ENCODE assay signal across 22 cellular contexts in the genomic region with DNA sequence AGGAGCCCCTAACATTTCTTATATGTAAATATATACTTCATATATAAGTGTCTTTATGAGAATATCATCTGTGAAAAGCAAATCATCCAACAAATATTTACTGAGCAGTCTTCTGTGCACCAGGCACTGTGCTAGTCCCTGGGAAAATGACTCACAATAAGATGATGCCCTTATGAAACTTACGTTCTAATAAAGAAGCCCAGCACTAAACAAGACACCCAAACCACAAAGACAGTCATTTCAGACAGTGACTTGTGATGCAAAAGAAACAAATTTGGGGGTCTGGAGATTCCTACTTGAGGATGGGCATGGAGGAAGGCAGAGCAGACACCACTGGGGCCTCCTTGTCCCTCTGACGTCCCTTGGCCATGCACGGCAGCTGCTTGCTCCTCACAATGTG. TPM values are rescaled to one million over a fixed set of nuclear protein-coding genes. Genes with fewer than 3 reads are reported as not detected.
DNase-seq lines count a peak whose midpoint lies in the region; ATAC-seq and TF ChIP-seq lines count a peak whose summit lies in the region.
"Had no signal": no experiment of that assay in that cellular context is flagged by ENCODE, and none has a peak within 500 bp of the region (broad histone marks: within the 10 kb centered on the region; RNA-seq: fewer than 3 reads in every experiment).

No MANE protein-coding gene starts in this region.

- CTCF ChIA-PET in WTC11 (lab: Charles Lee), result interaction anchor here (1.4 kb wide), 1 partner anchor 312 kb away, joined by 7 read pairs; no protein-coding TSS in a partner anchor

- POLR2A ChIA-PET in WTC11 (lab: Charles Lee), result no interaction called here

- H3K4me1 Mint-ChIP-seq in activated naive CD8-positive, alpha-beta T cell treated with anti-CD3 and anti-CD28 coated beads, Interleukin-2, amount 50 U/mL, for 24 hours, result no peaks in the 10 kb centered on the region
- no peaks in the 10 kb centered on the region for H3K4me1 Mint-ChIP-seq in activated naive CD8-positive, alpha-beta T cell treated with anti-CD3 and anti-CD28 coated beads for 36 hours
- H3K4me1 Mint-ChIP-seq in WTC11, result peaks cover 54% of the 10 kb centered on the region
- no peaks in the 10 kb centered on the region for H3K4me1 Mint-ChIP-seq in stimulated activated memory B cell treated with anti-CD40 and anti-IgM and Interleukin-4, amounts not matched to agents 10 μg/mL and 1 μg/mL and 100 μg/mL, for 72 hours
- H3K4me1 Mint-ChIP-seq: B cell had no signal

- H3K36me3 Mint-ChIP-seq in activated naive CD8-positive, alpha-beta T cell treated with anti-CD3 and anti-CD28 coated beads, Interleukin-2, amount 50 U/mL, for 24 hours (ENCODE audit: low read depth), result no peaks in the 10 kb centered on the region
- no peaks in the 10 kb centered on the region for H3K36me3 Mint-ChIP-seq in activated naive CD8-positive, alpha-beta T cell treated with anti-CD3 and anti-CD28 coated beads for 36 hours
- H3K36me3 Mint-ChIP-seq in WTC11, result no peaks in the 10 kb centered on the region
- H3K36me3 Mint-ChIP-seq in stimulated activated memory B cell treated with anti-CD40 and anti-IgM and Interleukin-4, amounts not matched to agents 10 μg/mL and 1 μg/mL and 100 μg/mL, for 72 hours, result no peaks in the 10 kb centered on the region
- H3K36me3 Mint-ChIP-seq: CD8-positive, alpha-beta T cell; IgD-negative memory B cell had no signal

- DNase-seq in activated naive CD8-positive, alpha-beta T cell treated with anti-CD3 and anti-CD28 coated beads, Interleukin-2, amount 50 U/mL, for 24 hours, result no peak
- DNase-seq in activated naive CD8-positive, alpha-beta T cell treated with anti-CD3 and anti-CD28 coated beads for 36 hours, result no peak
- DNase-seq in WTC11 (ENCODE audit: low spot score) (no peak), cerebellar nuclear complex (lab: John Stamatoyannopoulos, UW) (no peak)
- DNase-seq: Caco-2; CD8-positive, alpha-beta T cell; GOT3; NCI-H1092; NCI-H1417 treated with DMSO at 0.1 percent for 48 hours; NCI-H1694 treated with DMSO at 0.1 percent for 48 hours; NCI-H2081; NCI-H2227 treated with DMSO at 0.1 percent for 48 hours; NCI-H69; SJCRH30 had no signal

- no peaks in the 10 kb centered on the region for H3K27me3 Mint-ChIP-seq in activated naive CD8-positive, alpha-beta T cell treated with anti-CD3 and anti-CD28 coated beads, Interleukin-2, amount 50 U/mL, for 24 hours
- H3K27me3 Mint-ChIP-seq in activated naive CD8-positive, alpha-beta T cell treated with anti-CD3 and anti-CD28 coated beads for 36 hours, result no peaks in the 10 kb centered on the region
- peaks cover 3% of the 10 kb centered on the region; the same call in 1 of the 2 replicates for H3K27me3 Mint-ChIP-seq in WTC11 (ENCODE audit: low read depth)
- peaks cover 22% of the 10 kb centered on the region for H3K27me3 Mint-ChIP-seq in stimulated activated memory B cell treated with anti-CD40 and anti-IgM and Interleukin-4, amounts not matched to agents 10 μg/mL and 1 μg/mL and 100 μg/mL, for 72 hours

- no peak overlapping the region for H3K27ac Mint-ChIP-seq in activated naive CD8-positive, alpha-beta T cell treated with anti-CD3 and anti-CD28 coated beads, Interleukin-2, amount 50 U/mL, for 24 hours
- no peak overlapping the region for H3K27ac Mint-ChIP-seq in activated naive CD8-positive, alpha-beta T cell treated with anti-CD3 and anti-CD28 coated beads for 36 hours
- H3K27ac Mint-ChIP-seq in WTC11, result peak overlapping the region; percentile 83
- no peak overlapping the region for H3K27ac Mint-ChIP-seq in stimulated activated memory B cell treated with anti-CD40 and anti-IgM and Interleukin-4, amounts not matched to agents 10 μg/mL and 1 μg/mL and 100 μg/mL, for 72 hours
- H3K27ac Mint-ChIP-seq: B cell; CD8-positive, alpha-beta T cell; IgD-negative memory B cell had no signal

- no peaks in the 10 kb centered on the region for H3K9me3 Mint-ChIP-seq in activated naive CD8-positive, alpha-beta T cell treated with anti-CD3 and anti-CD28 coated beads, Interleukin-2, amount 50 U/mL, for 24 hours
- H3K9me3 Mint-ChIP-seq in activated naive CD8-positive, alpha-beta T cell treated with anti-CD3 and anti-CD28 coated beads for 36 hours, result no peaks in the 10 kb centered on the region
- no peaks in the 10 kb centered on the region for H3K9me3 Mint-ChIP-seq in WTC11
- no peaks in the 10 kb centered on the region for H3K9me3 Mint-ChIP-seq in stimulated activated memory B cell treated with anti-CD40 and anti-IgM and Interleukin-4, amounts not matched to agents 10 μg/mL and 1 μg/mL and 100 μg/mL, for 72 hours
- H3K9me3 Mint-ChIP-seq: CD8-positive, alpha-beta T cell; IgD-negative memory B cell had no signal

- H3K4me3 Mint-ChIP-seq in activated naive CD8-positive, alpha-beta T cell treated with anti-CD3 and anti-CD28 coated beads, Interleukin-2, amount 50 U/mL, for 24 hours, result no peak overlapping the region
- no peak overlapping the region for H3K4me3 Mint-ChIP-seq in activated naive CD8-positive, alpha-beta T cell treated with anti-CD3 and anti-CD28 coated beads for 36 hours
- no peak overlapping the region for H3K4me3 Mint-ChIP-seq in WTC11
- no peak overlapping the region for H3K4me3 Mint-ChIP-seq in stimulated activated memory B cell treated with anti-CD40 and anti-IgM and Interleukin-4, amounts not matched to agents 10 μg/mL and 1 μg/mL and 100 μg/mL, for 72 hours
- H3K4me3 Mint-ChIP-seq: B cell; CD8-positive, alpha-beta T cell; IgD-negative memory B cell had no signal

- TF ChIP-seq CTCF in WTC11 (IDR thresholded peaks at IDR 0.05), result no peak

- ATAC-seq in activated naive CD8-positive, alpha-beta T cell treated with anti-CD3 and anti-CD28 coated beads, Interleukin-2, amount 50 U/mL, for 24 hours, result peak; percentile 15
- ATAC-seq in HG03175 (IDR thresholded peaks at IDR 0.05; ENCODE audit: unreplicated experiment) (peak; percentile 51), WTC11 (no peak), HG02763 (IDR thresholded peaks at IDR 0.05; ENCODE audit: unreplicated experiment) (no peak)
- ATAC-seq in stimulated activated memory B cell treated with anti-CD40 and anti-IgM and Interleukin-4, amounts not matched to agents 10 μg/mL and 1 μg/mL and 100 μg/mL, for 72 hours, result no peak
- ATAC-seq: CD8-positive, alpha-beta T cell; HCT116; SK-N-SH treated with all-trans-retinoic acid at 6 μM for 48 hours had no signal

TF ChIP-seq in WTC11, 78 proteins besides CTCF, POLR2A, EP300 and RAD21:
- TF ChIP-seq, protein P1, sequence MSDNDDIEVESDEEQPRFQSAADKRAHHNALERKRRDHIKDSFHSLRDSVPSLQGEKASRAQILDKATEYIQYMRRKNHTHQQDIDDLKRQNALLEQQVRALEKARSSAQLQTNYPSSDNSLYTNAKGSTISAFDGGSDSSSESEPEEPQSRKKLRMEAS (CRISPR knock-in tag; IDR thresholded peaks at IDR 0.05), result no peak
- TF ChIP-seq NR2C2 (CRISPR knock-in tag; IDR thresholded peaks at IDR 0.05), result no peak
- no peak for TF ChIP-seq JUN (CRISPR knock-in tag; IDR thresholded peaks at IDR 0.05)

RNA-seq across cellular contexts. Expression of gene PPP1R2B, which starts 30.6 kb away (rescaled TPM):
- not detected for total RNA-seq in activated naive CD8-positive, alpha-beta T cell treated with anti-CD3 and anti-CD28 coated beads for 36 hours
- not detected in 3 replicates for total RNA-seq in WTC11 (2021)
- total RNA-seq: Caco-2, NCI-H460, SJCRH30 had no signal

Comparison
In these comparisons a context has a peak if more than half of its experiments do, and no peak if none do; other contexts are left out.
1. ATAC-seq: peak in activated naive CD8-positive, alpha-beta T cell treated with anti-CD3 and anti-CD28 coated beads, Interleukin-2, amount 50 U/mL, for 24 hours (single experiment) and HG03175 (single experiment); none in WTC11 (single experiment), stimulated activated memory B cell treated with anti-CD40 and anti-IgM and Interleukin-4, amounts not matched to agents 10 μg/mL and 1 μg/mL and 100 μg/mL, for 72 hours (single experiment) and HG02763 (single experiment).